1 cellular context compared by ENCODE assay signal in genomic region chr17:68437979-68438877, GRCh38.
TF ChIP-seq lines count a peak whose summit lies in the region.

No MANE protein-coding gene starts in this region.

TF ChIP-seq in K562, 482 proteins besides CTCF, POLR2A, EP300 and RAD21 (continued from another document):
- no peak for TF ChIP-seq PRPF4 (IDR thresholded peaks at IDR 0.05; ENCODE audit: insufficient read depth, low read depth, low read length, poor library complexity, severe bottlenecking)
- TF ChIP-seq HNRNPH1 (optimal IDR thresholded peaks at IDR 0.05; ENCODE audit: low read depth, low read length), result no peak
